22 cellular contexts compared by ENCODE assay signal in the genomic region with DNA sequence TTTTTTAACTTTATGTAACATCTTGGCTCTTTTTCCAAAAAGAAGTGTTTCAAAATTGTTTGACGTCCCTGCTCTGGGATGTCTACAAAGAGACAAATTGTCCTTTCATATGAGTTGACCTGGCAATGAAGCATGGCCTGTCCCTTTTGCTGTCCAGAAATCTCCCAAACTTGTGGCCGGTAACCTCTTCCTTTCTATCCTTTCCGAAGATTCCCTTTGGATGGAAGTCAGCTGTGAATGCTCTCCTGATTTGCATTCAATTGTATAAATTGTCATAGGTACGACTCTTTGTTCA. TPM values are rescaled to one million over a fixed set of nuclear protein-coding genes. Genes with fewer than 3 reads are reported as not detected.
"Had no signal": no experiment of that assay in that cellular context is flagged by ENCODE, and none has a peak within 500 bp of the region (broad histone marks: within the 10 kb centered on the region; RNA-seq: fewer than 3 reads in every experiment).

No MANE protein-coding gene starts in this region.

- H3K4me3 Mint-ChIP-seq: IgD-negative memory B cell had no signal

- H3K4me3 ChIP-seq: K562, SJCRH30 had no signal

- DNase-seq: Kasumi-1, MM.1S, NCI-H1092 treated with DMSO at 0.1 percent for 48 hours, NCI-H1436, NCI-H187, NCI-H2029, NCI-H2081 treated with DMSO at 0.1 percent for 48 hours, NCI-H2171, NCI-H226, NCI-H446, NCI-H510A, NCI-H524 treated with DMSO at 0.1 percent for 48 hours, NCI-H69, NCI-H774, RPMI8226, SHP77 treated with DMSO at 0.1 percent for 48 hours, SJCRH30 had no signal

- H3K27ac Mint-ChIP-seq: IgD-negative memory B cell had no signal

- H3K27ac ChIP-seq: KMS-11, SJCRH30 had no signal

- H3K4me1 Mint-ChIP-seq: IgD-negative memory B cell had no signal

- H3K9me3 ChIP-seq: SJCRH30 had no signal

- ATAC-seq: K562, SK-N-SH treated with all-trans-retinoic acid at 6 μM for 48 hours had no signal

- H3K36me3 ChIP-seq: SJCRH30 had no signal

- H3K36me3 Mint-ChIP-seq: IgD-negative memory B cell had no signal

- H3K4me1 ChIP-seq: SJCRH30 had no signal

- H3K27me3 ChIP-seq: SJCRH30 had no signal

RNA-seq across cellular contexts. Expression of a gene that starts 40.9 kb away (rescaled TPM):
- total RNA-seq: HT1080 had no signal
- polyA plus RNA-seq: IgD-negative memory B cell, K562 had no signal
